8 cellular contexts compared by ENCODE assay signal in genomic region chr1:78651247-78651646, GRCh38. TPM values are rescaled to one million over a fixed set of nuclear protein-coding genes. Genes with fewer than 3 reads are reported as not detected.
DNase-seq lines count a peak whose midpoint lies in the region; ATAC-seq, FAIRE-seq and TF ChIP-seq lines count a peak whose summit lies in the region.

No MANE protein-coding gene starts in this region.

- no peaks in the 10 kb centered on the region for H3K27me3 Mint-ChIP-seq in activated naive CD8-positive, alpha-beta T cell treated with anti-CD3 and anti-CD28 coated beads for 36 hours
- no peaks in the 10 kb centered on the region for H3K27me3 Mint-ChIP-seq in naive B cell

- peaks cover 39% of the 10 kb centered on the region for H3K4me1 Mint-ChIP-seq in activated naive CD8-positive, alpha-beta T cell treated with anti-CD3 and anti-CD28 coated beads for 36 hours
- H3K4me1 Mint-ChIP-seq in naive B cell, result peaks cover 19 to 39% (median 23%) of the 10 kb centered on the region in 3 donors

- no peak for TF ChIP-seq CTCF in GM20000 (IDR thresholded peaks at IDR 0.05; ENCODE audit: extremely low read depth, missing control alignments)

- peak overlapping the region; percentile 98 for H3K4me3 ChIP-seq in GM08714 (ENCODE audit: low read length)

- FAIRE-seq in GM19239 (lab: Jason Lieb, UNC), result no peak

- H3K4me3 Mint-ChIP-seq in activated naive CD8-positive, alpha-beta T cell treated with anti-CD3 and anti-CD28 coated beads for 36 hours, result peak overlapping the region; percentile 82
- peak overlapping the region; percentile 70 to 91 (median 84) for H3K4me3 Mint-ChIP-seq in naive B cell

- ATAC-seq in HG03095 (IDR thresholded peaks at IDR 0.05; ENCODE audit: unreplicated experiment), result peak; percentile 55
- ATAC-seq in naive B cell (ENCODE audit: low read depth in 2 of 2), result peak in 1 of 2 donors; percentile 16

- H3K27ac Mint-ChIP-seq in activated naive CD8-positive, alpha-beta T cell treated with anti-CD3 and anti-CD28 coated beads for 36 hours, result peak overlapping the region; percentile 85
- peak overlapping the region in 4 of 6 donors; percentile 20 to 84 (median 62) for H3K27ac Mint-ChIP-seq in naive B cell

- DNase-seq in activated naive CD8-positive, alpha-beta T cell treated with anti-CD3 and anti-CD28 coated beads for 36 hours, result peak; percentile 7
- DNase-seq in naive B cell (no peak), GM20000 (ENCODE audit: low spot score) (no peak), NCI-H2107 (lab: John Stamatoyannopoulos, UW) (no peak), GM19239 (ENCODE audit: insufficient read length, low spot score) (no peak), NCI-H1092 treated with DMSO at 0.1 percent for 48 hours (lab: John Stamatoyannopoulos, UW) (no peak)

- peaks cover 51% of the 10 kb centered on the region for H3K36me3 Mint-ChIP-seq in activated naive CD8-positive, alpha-beta T cell treated with anti-CD3 and anti-CD28 coated beads for 36 hours
- H3K36me3 Mint-ChIP-seq in naive B cell, result peaks cover 14 to 19% of the 10 kb centered on the region in 2 donors

- H3K9me3 Mint-ChIP-seq in activated naive CD8-positive, alpha-beta T cell treated with anti-CD3 and anti-CD28 coated beads for 36 hours, result peaks cover 16% of the 10 kb centered on the region
- H3K9me3 Mint-ChIP-seq in naive B cell, result peaks cover 3 to 23% (median 16%) of the 10 kb centered on the region in 7 donors

RNA-seq across cellular contexts. Expression of gene IFI44, which starts 1.6 kb away (rescaled TPM):
- total RNA-seq in activated naive CD8-positive, alpha-beta T cell treated with anti-CD3 and anti-CD28 coated beads for 36 hours, result 10 to 100 TPM; 40.8 to 45.2 TPM
- polyA plus RNA-seq in naive B cell (ENCODE audit: low read depth in 6 of 6), result 1 to 10 TPM; 1.8 to 6.9 (median 4.0) TPM

RNA-seq across cellular contexts. Expression of gene IFI44L, which starts 31.0 kb away (rescaled TPM):
- 10 to 100 TPM; 38.5 to 38.6 TPM for total RNA-seq in activated naive CD8-positive, alpha-beta T cell treated with anti-CD3 and anti-CD28 coated beads for 36 hours
- polyA plus RNA-seq in naive B cell (ENCODE audit: low read depth in 6 of 6), result 10 to 100 TPM in 2 of 6 donors, 1 to 10 TPM in 4; 5.1 to 25.9 (median 5.6) TPM
